ENCODE assay signal across 24 cellular contexts in genomic region chr1:151526735-151527520, GRCh38. TPM values are rescaled to one million over a fixed set of nuclear protein-coding genes. Genes with fewer than 3 reads are reported as not detected.
DNase-seq lines count a peak whose midpoint lies in the region; ATAC-seq and TF ChIP-seq lines count a peak whose summit lies in the region.
"Had no signal": no experiment of that assay in that cellular context is flagged by ENCODE, and none has a peak within 500 bp of the region (broad histone marks: within the 10 kb centered on the region; RNA-seq: fewer than 3 reads in every experiment).

No MANE protein-coding gene starts in this region.

- H3K27me3 Mint-ChIP-seq in WTC11 (ENCODE audit: low read depth) = no peaks in the 10 kb centered on the region

- intact Hi-C loops in sigmoid colon (cut with DNase I) = no loop called here

- ATAC-seq in WTC11 = peak; percentile 66
- ATAC-seq: K562 had no signal

- TF ChIP-seq EP300 in sigmoid colon (IDR thresholded peaks at IDR 0.05) = no peak

- H3K36me3 ChIP-seq in BE2C (no peaks in the 10 kb centered on the region), HUES64 (ENCODE audit: insufficient read depth, low read length) (peaks cover 75% of the 10 kb centered on the region), sigmoid colon (no peaks in the 10 kb centered on the region)

- 77% methylated on average over 7 of the region's 7 CpGs for WGBS in HUES64
- WGBS in sigmoid colon, 2 donors = 88% methylated on average over 7 of the region's 7 CpGs

- peaks cover 4% of the 10 kb centered on the region for H3K4me1 ChIP-seq in BE2C
- peaks cover 4% of the 10 kb centered on the region; the same call in 1 of the 2 replicates for H3K4me1 ChIP-seq in HUES64 (ENCODE audit: insufficient read depth, low read length)
- no peaks in the 10 kb centered on the region for H3K4me1 ChIP-seq in sigmoid colon

- peak overlapping the region; percentile 88 for H3K27ac Mint-ChIP-seq in WTC11

- no peaks in the 10 kb centered on the region for H3K9me3 Mint-ChIP-seq in WTC11
- H3K9me3 Mint-ChIP-seq: CD4-positive, alpha-beta memory T cell had no signal

- DNase-seq in BE2C = peak; percentile 63
- no peak for DNase-seq in WTC11 (ENCODE audit: low spot score)
- peak; percentile 19 for DNase-seq in sigmoid colon
- no peak for DNase-seq in NCI-H748 treated with DMSO at 0.1 percent for 48 hours (lab: John Stamatoyannopoulos, UW)
- no peak for DNase-seq in T-helper 9 cell
- no peak for DNase-seq in DMS153 treated with DMSO at 0.1 percent for 48 hours (lab: John Stamatoyannopoulos, UW; ENCODE audit: unreplicated experiment)
- DNase-seq: CD4-positive, alpha-beta memory T cell; COR-L47; GOT3; Kasumi-1; NCI-H1092 treated with DMSO at 0.1 percent for 48 hours; NCI-H1436; NCI-H187; NCI-H2081 treated with DMSO at 0.1 percent for 48 hours; NCI-H2171; NCI-H345; NCI-H510A treated with DMSO at 0.1 percent for 48 hours; NK-92 treated with Interleukin-12 subunit alpha and Interleukin-12 subunit beta, amount 100 ng/mL, for 24 hours; PC-9; SHP77 had no signal

- H3K27ac ChIP-seq in HUES64 (ENCODE audit: low read depth, low read length) = peak overlapping the region; percentile 41; the same call in 1 of the 2 replicates
- H3K27ac ChIP-seq in sigmoid colon = no peak overlapping the region
- H3K27ac ChIP-seq: BLaER1 treated with 17β-estradiol and CSF1 and Interleukin-3, amounts not matched to agents 10 nM and 100 nM; PC-9; RWPE1 had no signal

- no peak overlapping the region for H3K9ac ChIP-seq in HUES64 (ENCODE audit: low read depth, low read length)
- H3K9ac ChIP-seq: BLaER1 treated with 17β-estradiol and CSF1 and Interleukin-3, amounts not matched to agents 10 nM and 100 nM had no signal

- H3K9me3 ChIP-seq in BE2C (no peaks in the 10 kb centered on the region), HUES64 (ENCODE audit: insufficient read depth, low read depth, low read length) (no peaks in the 10 kb centered on the region), sigmoid colon (no peaks in the 10 kb centered on the region)
- H3K9me3 ChIP-seq: BLaER1 treated with 17β-estradiol and CSF1 and Interleukin-3, amounts not matched to agents 10 nM and 100 nM had no signal

- TF ChIP-seq CTCF in BE2C (IDR thresholded peaks at IDR 0.05; ENCODE audit: low read depth, low read length) (no peak), WTC11 (IDR thresholded peaks at IDR 0.05) (no peak), sigmoid colon (IDR thresholded peaks at IDR 0.05) (no peak)

- peaks cover 7% of the 10 kb centered on the region for H3K4me1 Mint-ChIP-seq in WTC11
- H3K4me1 Mint-ChIP-seq: CD4-positive, alpha-beta memory T cell had no signal

- no peaks in the 10 kb centered on the region; the same call in 1 of the 2 replicates for H3K27me3 ChIP-seq in BE2C
- H3K27me3 ChIP-seq in HUES64 (ENCODE audit: insufficient read depth, low read length) = no peaks in the 10 kb centered on the region
- H3K27me3 ChIP-seq in sigmoid colon = no peaks in the 10 kb centered on the region

- H3K4me3 ChIP-seq in BE2C (ENCODE audit: low read depth, low read length) (no peak overlapping the region), HUES64 (ENCODE audit: low read length) (no peak overlapping the region), sigmoid colon (no peak overlapping the region)
- H3K4me3 ChIP-seq: BLaER1 treated with 17β-estradiol and CSF1 and Interleukin-3, amounts not matched to agents 10 nM and 100 nM; K562; PC-9 had no signal

- peaks cover 68% of the 10 kb centered on the region for H3K36me3 Mint-ChIP-seq in WTC11
- H3K36me3 Mint-ChIP-seq: CD4-positive, alpha-beta memory T cell had no signal

- H3K4me3 Mint-ChIP-seq in WTC11 = no peak overlapping the region
- H3K4me3 Mint-ChIP-seq: CD4-positive, alpha-beta memory T cell had no signal

- CTCF ChIA-PET in WTC11 (lab: Charles Lee) = no interaction called here

- no peak for TF ChIP-seq POLR2A in sigmoid colon (IDR thresholded peaks at IDR 0.05)

- POLR2A ChIA-PET in WTC11 (lab: Charles Lee) = interaction anchor here (0.7 kb wide), 1 partner anchor 108 kb away, joined by 3 read pairs; no protein-coding TSS in a partner anchor

TF ChIP-seq in WTC11, 78 proteins besides CTCF, POLR2A, EP300 and RAD21:
- TF ChIP-seq GABPB1 (CRISPR knock-in tag; IDR thresholded peaks at IDR 0.05) (no peak), ZNF423 (CRISPR knock-in tag; IDR thresholded peaks at IDR 0.05) (0 out of 2 replicates have a peak, but pooled peaks have one; percentile 25)

RNA-seq across cellular contexts. Expression of gene TUFT1, which starts 13.2 kb away (rescaled TPM):
- 4.3 TPM for polyA plus RNA-seq in BE2C (2012; ENCODE audit: insufficient read depth, insufficient read length, low read depth)
- 5.5 TPM for polyA plus RNA-seq in HUES64 (2013, experiment 1 of 2)
- 6.3 TPM for polyA plus RNA-seq in HUES64 (2013, experiment 2 of 2)
- total RNA-seq in WTC11 (2021) = 7.7 to 8.6 TPM (median 7.9 TPM) in 3 replicates
- total RNA-seq in sigmoid colon = 10 to 100 TPM in 3 of 4 donors, 1 to 10 TPM in 1; 8.0 to 13.4 (median 11.5) TPM
- 10 to 100 TPM; 12.1 to 18.0 (median 16.8) TPM for polyA plus RNA-seq in sigmoid colon

RNA-seq across cellular contexts. Expression of gene CGN, which starts 15.7 kb away (rescaled TPM):
- 26.1 TPM for polyA plus RNA-seq in BE2C (2012; ENCODE audit: insufficient read depth, insufficient read length, low read depth)
- 15.1 TPM for polyA plus RNA-seq in HUES64 (2013, experiment 1 of 2)
- 16.2 TPM for polyA plus RNA-seq in HUES64 (2013, experiment 2 of 2)
- 52.4 to 68.7 TPM (median 55.6 TPM) in 3 replicates for total RNA-seq in WTC11 (2021)
- total RNA-seq in sigmoid colon = 1 to 10 TPM in 1 of 4 donors, under 1 TPM in 3; 0.33 to 1.8 (median 0.62) TPM
- 100 to 1,000 TPM in 2 of 3 donors, 10 to 100 TPM in 1; 91.9 to 132 (median 115) TPM for polyA plus RNA-seq in sigmoid colon

Comparison
In these comparisons a context has a peak if more than half of its experiments do, and no peak if none do; other contexts are left out.
1. DNase-seq: peak in BE2C (single experiment) and sigmoid colon (single experiment); none in WTC11 (single experiment), NCI-H748 treated with DMSO at 0.1 percent for 48 hours (single experiment), T-helper 9 cell (single experiment) and DMS153 treated with DMSO at 0.1 percent for 48 hours (single experiment).
2. RNA of gene CGN, which starts 15.7 kb away (total RNA-seq): 52.4 to 68.7 TPM in WTC11; 0.33 to 1.8 TPM in sigmoid colon; every median in the first group is over 10 times any median in the second.